Comparison of ENCODE assay signal across 8 cellular contexts in the genomic region with DNA sequence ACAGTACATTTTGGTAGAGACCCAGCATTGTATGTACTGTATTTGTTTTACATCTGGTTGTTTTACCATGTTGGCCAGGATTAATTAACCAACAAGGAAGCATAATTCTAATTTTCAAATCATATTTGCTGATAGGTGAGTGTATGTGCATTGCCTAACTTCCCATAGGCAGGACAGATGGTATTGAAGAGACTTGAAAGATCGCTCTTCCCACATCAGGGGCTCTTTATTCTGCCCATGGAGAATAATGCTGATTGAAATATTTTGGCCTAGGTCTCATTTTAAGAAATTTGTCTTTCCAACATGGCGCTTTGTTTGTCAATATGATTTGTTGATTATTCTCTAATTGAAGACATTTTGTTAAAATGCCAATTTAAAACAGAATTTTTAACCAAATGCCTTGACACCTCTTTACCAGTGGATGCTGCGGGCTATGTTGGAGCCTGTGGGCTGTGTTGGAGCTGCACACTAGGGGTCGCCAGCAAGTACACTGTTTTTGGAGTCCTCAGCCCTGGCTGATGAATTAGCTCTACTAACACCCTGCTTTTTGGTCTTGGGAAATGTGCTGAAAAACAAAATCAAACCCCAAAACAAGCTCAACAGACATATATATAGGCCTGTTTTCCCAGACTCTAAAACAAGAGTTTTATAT. TPM values are rescaled to one million over a fixed set of nuclear protein-coding genes. Genes with fewer than 3 reads are reported as not detected.
DNase-seq lines count a peak whose midpoint lies in the region; ATAC-seq and TF ChIP-seq lines count a peak whose summit lies in the region.

No MANE protein-coding gene starts in this region.

- H3K36me3 ChIP-seq in right atrium auricular region (no peaks in the 10 kb centered on the region), WERI-Rb-1 (no peaks in the 10 kb centered on the region), H7 (replicated peaks; ENCODE audit: control insufficient read depth, insufficient read depth, low read length) (no peaks in the 10 kb centered on the region; the same call in none of the 2 replicates)

- TF ChIP-seq CTCF in right atrium auricular region (IDR thresholded peaks at IDR 0.05) (peak in 1 of 2 donors; percentile 56), WERI-Rb-1 (IDR thresholded peaks at IDR 0.05; ENCODE audit: low read depth, low read length) (peak; percentile 83)

- H3K27me3 ChIP-seq in right atrium auricular region: no peaks in the 10 kb centered on the region
- no peaks in the 10 kb centered on the region for H3K27me3 ChIP-seq in WERI-Rb-1 (ENCODE audit: insufficient read depth, low read depth, severe bottlenecking)
- H3K27me3 ChIP-seq in H7 (ENCODE audit: control insufficient read depth, insufficient read depth, low read length): no peaks in the 10 kb centered on the region

- H3K27ac ChIP-seq in right atrium auricular region (no peak overlapping the region), WERI-Rb-1 (no peak overlapping the region)

- intact Hi-C loops in Right ventricle myocardium superior (cut with DNase I): no loop called here

- DNase-seq in Right ventricle myocardium superior (peak; percentile 49), right atrium auricular region (ENCODE audit: low spot score) (no peak), HK-2 (ENCODE audit: unreplicated experiment) (peak; percentile 18), WERI-Rb-1 (peak; percentile 37), kidney tubule cell (ENCODE audit: low spot score) (peak; percentile 9), H7 (no peak), DMS79 (lab: John Stamatoyannopoulos, UW) (no peak)

- H3K4me3 ChIP-seq in right atrium auricular region (no peak overlapping the region), WERI-Rb-1 (ENCODE audit: low read depth, low read length) (no peak overlapping the region), H7 (ENCODE audit: insufficient read depth, low read depth, low read length) (no peak overlapping the region)

- H3K4me1 ChIP-seq in right atrium auricular region: no peaks in the 10 kb centered on the region

- ATAC-seq in Right ventricle myocardium superior (ENCODE audit: poor library complexity) (peak; percentile 68), esophagus mucosa (no peak)

- H3K9me3 ChIP-seq in right atrium auricular region: no peaks in the 10 kb centered on the region
- H3K9me3 ChIP-seq in WERI-Rb-1 (ENCODE audit: severe bottlenecking): no peaks in the 10 kb centered on the region

RNA-seq across cellular contexts. Expression of gene P2RY12, which starts 5.3 kb away (rescaled TPM):
- 0.94 TPM for total RNA-seq in Right ventricle myocardium superior
- total RNA-seq in right atrium auricular region: 1 to 10 TPM; 1.4 to 1.5 TPM
- total RNA-seq in H7 (2014; rRNA removed; shearing (Covaris generic)): 0.10 TPM in 1 of 2 replicates, not detected in the other
- total RNA-seq in esophagus mucosa: not detected

RNA-seq across cellular contexts. Expression of gene P2RY13, which starts 49.9 kb away (rescaled TPM):
- 1.0 TPM for total RNA-seq in Right ventricle myocardium superior
- under 1 TPM; 0.41 to 0.75 TPM for total RNA-seq in right atrium auricular region
- total RNA-seq in H7 (2014; rRNA removed; shearing (Covaris generic)): not detected in 2 replicates
- 0.28 TPM for total RNA-seq in esophagus mucosa

Comparison
In these comparisons a context has a peak if more than half of its experiments do, and no peak if none do; other contexts are left out.
1. DNase-seq: peak in Right ventricle myocardium superior (single experiment), HK-2 (single experiment), WERI-Rb-1 (single experiment) and kidney tubule cell (single experiment); none in right atrium auricular region (single experiment), H7 (single experiment) and DMS79 (single experiment).